2 cellular contexts compared by ENCODE assay signal in the genomic region with DNA sequence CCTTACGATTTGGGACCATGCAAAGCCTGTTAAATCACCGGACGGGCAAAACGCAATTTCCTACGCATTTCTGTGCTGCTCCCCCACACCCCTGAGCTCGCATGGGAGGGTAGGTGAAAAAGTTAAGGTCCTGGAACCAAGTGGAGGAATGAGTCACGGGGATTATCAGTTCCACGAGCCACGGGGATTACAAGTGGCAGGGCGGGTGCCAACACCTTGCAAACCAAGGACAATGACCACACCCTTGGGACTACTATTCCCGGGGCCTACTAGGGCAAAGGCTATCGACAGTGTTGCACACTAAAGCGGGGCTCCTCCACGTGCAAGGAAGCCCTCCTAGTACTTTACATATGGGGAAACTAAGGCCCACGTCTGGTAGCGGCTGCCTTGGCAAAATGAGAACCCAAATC.
TF ChIP-seq lines count a peak whose summit lies in the region.

No MANE protein-coding gene starts in this region.

TF ChIP-seq in A549, 52 proteins besides CTCF, POLR2A, EP300 and RAD21:
- TF ChIP-seq HOXB13 (CRISPR knock-in tag; IDR thresholded peaks at IDR 0.05; ENCODE audit: low read depth) (no peak), FOSL2 (IDR thresholded peaks at IDR 0.05) (no peak), FOSL2 (CRISPR knock-in tag; IDR thresholded peaks at IDR 0.05) (peak; percentile 32; the same call in 1 of the 2 replicates), CEBPB (IDR thresholded peaks at IDR 0.05) (no peak), KDM5A (IDR thresholded peaks at IDR 0.05) (no peak)
- TF ChIP-seq, protein P1, sequence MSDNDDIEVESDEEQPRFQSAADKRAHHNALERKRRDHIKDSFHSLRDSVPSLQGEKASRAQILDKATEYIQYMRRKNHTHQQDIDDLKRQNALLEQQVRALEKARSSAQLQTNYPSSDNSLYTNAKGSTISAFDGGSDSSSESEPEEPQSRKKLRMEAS (IDR thresholded peaks at IDR 0.05), result peak; percentile 5; the same call in 1 of the 2 replicates

TF ChIP-seq in IMR-90, 13 proteins besides CTCF, POLR2A, EP300 and RAD21:
- no peak for TF ChIP-seq MXI1 (IDR thresholded peaks at IDR 0.05; ENCODE audit: borderline replicate concordance, low read depth, low read length)
- TF ChIP-seq NFE2L2 (IDR thresholded peaks at IDR 0.05; ENCODE audit: low read depth, low read length), result no peak
- no peak for TF ChIP-seq RCOR1 (IDR thresholded peaks at IDR 0.05; ENCODE audit: insufficient replicate concordance, low read length)
- no peak for TF ChIP-seq MAZ (IDR thresholded peaks at IDR 0.05; ENCODE audit: borderline replicate concordance, low read depth, low read length)
- TF ChIP-seq RFX5 (IDR thresholded peaks at IDR 0.05; ENCODE audit: low read depth, low read length), result no peak
- TF ChIP-seq, protein P2, sequence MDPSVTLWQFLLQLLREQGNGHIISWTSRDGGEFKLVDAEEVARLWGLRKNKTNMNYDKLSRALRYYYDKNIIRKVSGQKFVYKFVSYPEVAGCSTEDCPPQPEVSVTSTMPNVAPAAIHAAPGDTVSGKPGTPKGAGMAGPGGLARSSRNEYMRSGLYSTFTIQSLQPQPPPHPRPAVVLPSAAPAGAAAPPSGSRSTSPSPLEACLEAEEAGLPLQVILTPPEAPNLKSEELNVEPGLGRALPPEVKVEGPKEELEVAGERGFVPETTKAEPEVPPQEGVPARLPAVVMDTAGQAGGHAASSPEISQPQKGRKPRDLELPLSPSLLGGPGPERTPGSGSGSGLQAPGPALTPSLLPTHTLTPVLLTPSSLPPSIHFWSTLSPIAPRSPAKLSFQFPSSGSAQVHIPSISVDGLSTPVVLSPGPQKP (IDR thresholded peaks at IDR 0.05; ENCODE audit: borderline replicate concordance, low read depth, low read length), result no peak
- TF ChIP-seq CEBPB (IDR thresholded peaks at IDR 0.05; ENCODE audit: low read depth, low read length), result no peak
- no peak for TF ChIP-seq SMC3 (IDR thresholded peaks at IDR 0.05; ENCODE audit: low read depth, low read length)
- no peak for TF ChIP-seq BHLHE40 (IDR thresholded peaks at IDR 0.05; ENCODE audit: low read depth, low read length)
- no peak for TF ChIP-seq MAFK (IDR thresholded peaks at IDR 0.05; ENCODE audit: low read depth, low read length)
- no peak for TF ChIP-seq FOS (IDR thresholded peaks at IDR 0.05; ENCODE audit: low read depth, low read length)
- no peak for TF ChIP-seq CHD1 (IDR thresholded peaks at IDR 0.05; ENCODE audit: low read depth, low read length)
- TF ChIP-seq, protein P3, sequence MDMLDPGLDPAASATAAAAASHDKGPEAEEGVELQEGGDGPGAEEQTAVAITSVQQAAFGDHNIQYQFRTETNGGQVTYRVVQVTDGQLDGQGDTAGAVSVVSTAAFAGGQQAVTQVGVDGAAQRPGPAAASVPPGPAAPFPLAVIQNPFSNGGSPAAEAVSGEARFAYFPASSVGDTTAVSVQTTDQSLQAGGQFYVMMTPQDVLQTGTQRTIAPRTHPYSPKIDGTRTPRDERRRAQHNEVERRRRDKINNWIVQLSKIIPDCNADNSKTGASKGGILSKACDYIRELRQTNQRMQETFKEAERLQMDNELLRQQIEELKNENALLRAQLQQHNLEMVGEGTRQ (IDR thresholded peaks at IDR 0.05; ENCODE audit: low read depth, low read length), result no peak
